Comparison of ENCODE assay signal across 1 cellular context in genomic region chr5:56480305-56481146, GRCh38.
TF ChIP-seq lines count a peak whose summit lies in the region.

No MANE protein-coding gene starts in this region.

TF ChIP-seq in HepG2, 621 proteins besides CTCF, POLR2A, EP300 and RAD21 (continued from another document and continues in another):
- TF ChIP-seq ZNF790 (CRISPR knock-in tag; IDR thresholded peaks at IDR 0.05; ENCODE audit: borderline replicate concordance): no peak
- TF ChIP-seq ATF7 (IDR thresholded peaks at IDR 0.05): no peak
- no peak; the same call in 1 of the 2 replicates for TF ChIP-seq ATF7 (CRISPR knock-in tag; IDR thresholded peaks at IDR 0.05)
- TF ChIP-seq ZNF710 (CRISPR knock-in tag; IDR thresholded peaks at IDR 0.05; ENCODE audit: borderline replicate concordance): peak; percentile 93
- no peak for TF ChIP-seq NCOA5 (CRISPR knock-in tag; IDR thresholded peaks at IDR 0.05)
- TF ChIP-seq KLF6 (CRISPR knock-in tag; IDR thresholded peaks at IDR 0.05): 0 out of 2 replicates have a peak, but pooled peaks have one; percentile 27
- no peak for TF ChIP-seq ZNF143 (CRISPR knock-in tag; IDR thresholded peaks at IDR 0.05)
- TF ChIP-seq BCL6 (CRISPR knock-in tag; IDR thresholded peaks at IDR 0.05): peak; percentile 87
- TF ChIP-seq ZNF7 (CRISPR knock-in tag; IDR thresholded peaks at IDR 0.05): no peak
- TF ChIP-seq BHLHE40 (IDR thresholded peaks at IDR 0.05; ENCODE audit: low read length): no peak
- no peak for TF ChIP-seq ZBTB14 (CRISPR knock-in tag; IDR thresholded peaks at IDR 0.05)
- no peak for TF ChIP-seq ZBED4 (CRISPR knock-in tag; IDR thresholded peaks at IDR 0.05; ENCODE audit: borderline replicate concordance)
- 0 out of 2 replicates have a peak, but pooled peaks have one; percentile 19 for TF ChIP-seq ATF2 (CRISPR knock-in tag; IDR thresholded peaks at IDR 0.05)
- no peak; the same call in 1 of the 2 replicates for TF ChIP-seq ZBTB25 (CRISPR knock-in tag; IDR thresholded peaks at IDR 0.05)
- TF ChIP-seq, protein P1, sequence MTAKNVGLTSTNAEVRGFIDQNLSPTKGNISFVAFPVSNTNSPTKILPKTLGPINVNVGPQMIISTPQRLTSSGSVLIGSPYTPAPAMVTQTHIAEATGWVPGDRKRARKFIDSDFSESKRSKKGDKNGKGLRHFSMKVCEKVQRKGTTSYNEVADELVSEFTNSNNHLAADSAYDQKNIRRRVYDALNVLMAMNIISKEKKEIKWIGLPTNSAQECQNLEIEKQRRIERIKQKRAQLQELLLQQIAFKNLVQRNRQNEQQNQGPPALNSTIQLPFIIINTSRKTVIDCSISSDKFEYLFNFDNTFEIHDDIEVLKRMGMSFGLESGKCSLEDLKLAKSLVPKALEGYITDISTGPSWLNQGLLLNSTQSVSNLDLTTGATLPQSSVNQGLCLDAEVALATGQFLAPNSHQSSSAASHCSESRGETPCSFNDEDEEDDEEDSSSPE (CRISPR knock-in tag; IDR thresholded peaks at IDR 0.05): peak; percentile 63
- TF ChIP-seq ZNF546 (CRISPR knock-in tag; conservative IDR thresholded peaks at IDR 0.05): no peak
- TF ChIP-seq RNF2 (conservative IDR thresholded peaks at IDR 0.05; ENCODE audit: low read depth): no peak
- TF ChIP-seq, protein P2, sequence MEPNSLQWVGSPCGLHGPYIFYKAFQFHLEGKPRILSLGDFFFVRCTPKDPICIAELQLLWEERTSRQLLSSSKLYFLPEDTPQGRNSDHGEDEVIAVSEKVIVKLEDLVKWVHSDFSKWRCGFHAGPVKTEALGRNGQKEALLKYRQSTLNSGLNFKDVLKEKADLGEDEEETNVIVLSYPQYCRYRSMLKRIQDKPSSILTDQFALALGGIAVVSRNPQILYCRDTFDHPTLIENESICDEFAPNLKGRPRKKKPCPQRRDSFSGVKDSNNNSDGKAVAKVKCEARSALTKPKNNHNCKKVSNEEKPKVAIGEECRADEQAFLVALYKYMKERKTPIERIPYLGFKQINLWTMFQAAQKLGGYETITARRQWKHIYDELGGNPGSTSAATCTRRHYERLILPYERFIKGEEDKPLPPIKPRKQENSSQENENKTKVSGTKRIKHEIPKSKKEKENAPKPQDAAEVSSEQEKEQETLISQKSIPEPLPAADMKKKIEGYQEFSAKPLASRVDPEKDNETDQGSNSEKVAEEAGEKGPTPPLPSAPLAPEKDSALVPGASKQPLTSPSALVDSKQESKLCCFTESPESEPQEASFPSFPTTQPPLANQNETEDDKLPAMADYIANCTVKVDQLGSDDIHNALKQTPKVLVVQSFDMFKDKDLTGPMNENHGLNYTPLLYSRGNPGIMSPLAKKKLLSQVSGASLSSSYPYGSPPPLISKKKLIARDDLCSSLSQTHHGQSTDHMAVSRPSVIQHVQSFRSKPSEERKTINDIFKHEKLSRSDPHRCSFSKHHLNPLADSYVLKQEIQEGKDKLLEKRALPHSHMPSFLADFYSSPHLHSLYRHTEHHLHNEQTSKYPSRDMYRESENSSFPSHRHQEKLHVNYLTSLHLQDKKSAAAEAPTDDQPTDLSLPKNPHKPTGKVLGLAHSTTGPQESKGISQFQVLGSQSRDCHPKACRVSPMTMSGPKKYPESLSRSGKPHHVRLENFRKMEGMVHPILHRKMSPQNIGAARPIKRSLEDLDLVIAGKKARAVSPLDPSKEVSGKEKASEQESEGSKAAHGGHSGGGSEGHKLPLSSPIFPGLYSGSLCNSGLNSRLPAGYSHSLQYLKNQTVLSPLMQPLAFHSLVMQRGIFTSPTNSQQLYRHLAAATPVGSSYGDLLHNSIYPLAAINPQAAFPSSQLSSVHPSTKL (CRISPR knock-in tag; IDR thresholded peaks at IDR 0.05): peak; percentile 98
- TF ChIP-seq, protein P3, sequence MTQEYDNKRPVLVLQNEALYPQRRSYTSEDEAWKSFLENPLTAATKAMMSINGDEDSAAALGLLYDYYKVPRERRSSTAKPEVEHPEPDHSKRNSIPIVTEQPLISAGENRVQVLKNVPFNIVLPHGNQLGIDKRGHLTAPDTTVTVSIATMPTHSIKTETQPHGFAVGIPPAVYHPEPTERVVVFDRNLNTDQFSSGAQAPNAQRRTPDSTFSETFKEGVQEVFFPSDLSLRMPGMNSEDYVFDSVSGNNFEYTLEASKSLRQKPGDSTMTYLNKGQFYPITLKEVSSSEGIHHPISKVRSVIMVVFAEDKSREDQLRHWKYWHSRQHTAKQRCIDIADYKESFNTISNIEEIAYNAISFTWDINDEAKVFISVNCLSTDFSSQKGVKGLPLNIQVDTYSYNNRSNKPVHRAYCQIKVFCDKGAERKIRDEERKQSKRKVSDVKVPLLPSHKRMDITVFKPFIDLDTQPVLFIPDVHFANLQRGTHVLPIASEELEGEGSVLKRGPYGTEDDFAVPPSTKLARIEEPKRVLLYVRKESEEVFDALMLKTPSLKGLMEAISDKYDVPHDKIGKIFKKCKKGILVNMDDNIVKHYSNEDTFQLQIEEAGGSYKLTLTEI (CRISPR knock-in tag; conservative IDR thresholded peaks at IDR 0.05): no peak
- TF ChIP-seq HCFC1 (IDR thresholded peaks at IDR 0.05; ENCODE audit: low read depth, low read length): no peak
- TF ChIP-seq ZNF768 (CRISPR knock-in tag; IDR thresholded peaks at IDR 0.05): no peak
- 0 out of 2 replicates have a peak, but pooled peaks have one; percentile 19 for TF ChIP-seq ZNF160 (CRISPR knock-in tag; IDR thresholded peaks at IDR 0.05)
- TF ChIP-seq, protein P4, sequence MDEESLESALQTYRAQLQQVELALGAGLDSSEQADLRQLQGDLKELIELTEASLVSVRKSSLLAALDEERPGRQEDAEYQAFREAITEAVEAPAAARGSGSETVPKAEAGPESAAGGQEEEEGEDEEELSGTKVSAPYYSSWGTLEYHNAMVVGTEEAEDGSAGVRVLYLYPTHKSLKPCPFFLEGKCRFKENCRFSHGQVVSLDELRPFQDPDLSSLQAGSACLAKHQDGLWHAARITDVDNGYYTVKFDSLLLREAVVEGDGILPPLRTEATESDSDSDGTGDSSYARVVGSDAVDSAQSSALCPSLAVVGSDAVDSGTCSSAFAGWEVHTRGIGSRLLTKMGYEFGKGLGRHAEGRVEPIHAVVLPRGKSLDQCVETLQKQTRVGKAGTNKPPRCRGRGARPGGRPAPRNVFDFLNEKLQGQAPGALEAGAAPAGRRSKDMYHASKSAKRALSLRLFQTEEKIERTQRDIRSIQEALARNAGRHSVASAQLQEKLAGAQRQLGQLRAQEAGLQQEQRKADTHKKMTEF (CRISPR knock-in tag; IDR thresholded peaks at IDR 0.05): peak; percentile 37
- TF ChIP-seq REXO4 (CRISPR knock-in tag; IDR thresholded peaks at IDR 0.05; ENCODE audit: borderline replicate concordance): no peak
- peak; percentile 83 for TF ChIP-seq ISL2 (CRISPR knock-in tag; IDR thresholded peaks at IDR 0.05)
- no peak for TF ChIP-seq PLRG1 (conservative IDR thresholded peaks at IDR 0.05)
- no peak for TF ChIP-seq ZNF496 (CRISPR knock-in tag; IDR thresholded peaks at IDR 0.05; ENCODE audit: insufficient replicate concordance)
- TF ChIP-seq, protein P5, sequence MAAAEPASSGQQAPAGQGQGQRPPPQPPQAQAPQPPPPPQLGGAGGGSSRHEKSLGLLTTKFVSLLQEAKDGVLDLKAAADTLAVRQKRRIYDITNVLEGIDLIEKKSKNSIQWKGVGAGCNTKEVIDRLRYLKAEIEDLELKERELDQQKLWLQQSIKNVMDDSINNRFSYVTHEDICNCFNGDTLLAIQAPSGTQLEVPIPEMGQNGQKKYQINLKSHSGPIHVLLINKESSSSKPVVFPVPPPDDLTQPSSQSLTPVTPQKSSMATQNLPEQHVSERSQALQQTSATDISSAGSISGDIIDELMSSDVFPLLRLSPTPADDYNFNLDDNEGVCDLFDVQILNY (CRISPR knock-in tag; conservative IDR thresholded peaks at IDR 0.05): no peak
- TF ChIP-seq SNRNP70 (IDR thresholded peaks at IDR 0.05; ENCODE audit: low read depth, low read length): no peak
- TF ChIP-seq TMF1 (CRISPR knock-in tag; IDR thresholded peaks at IDR 0.05; ENCODE audit: low read depth): 0 out of 2 replicates have a peak, but pooled peaks have one; percentile 27
- TF ChIP-seq, protein P6, sequence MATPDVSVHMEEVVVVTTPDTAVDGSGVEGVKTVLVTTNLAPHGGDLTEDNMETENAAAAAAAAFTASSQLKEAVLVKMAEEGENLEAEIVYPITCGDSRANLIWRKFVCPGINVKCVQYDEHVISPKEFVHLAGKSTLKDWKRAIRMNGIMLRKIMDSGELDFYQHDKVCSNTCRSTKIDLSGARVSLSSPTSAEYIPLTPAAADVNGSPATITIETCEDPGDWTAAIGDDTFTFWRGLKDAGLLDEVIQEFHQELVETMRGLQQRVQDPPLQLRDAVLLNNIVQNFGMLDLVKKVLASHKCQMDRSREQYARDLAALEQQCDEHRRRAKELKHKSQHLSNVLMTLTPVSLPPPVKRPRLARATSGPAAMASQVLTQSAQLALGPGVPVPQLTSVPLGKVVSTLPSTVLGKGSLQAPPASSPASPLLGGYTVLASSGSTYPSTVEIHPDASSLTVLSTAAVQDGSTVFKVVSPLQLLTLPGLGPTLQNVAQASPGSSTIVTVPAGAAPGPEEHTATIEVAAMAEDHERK (CRISPR knock-in tag; IDR thresholded peaks at IDR 0.05; ENCODE audit: low read depth): no peak
- no peak for TF ChIP-seq ZSCAN25 (CRISPR knock-in tag; IDR thresholded peaks at IDR 0.05)
- peak; percentile 88 for TF ChIP-seq RXRA (CRISPR knock-in tag; IDR thresholded peaks at IDR 0.05)
